ENCODE assay signal across 12 cellular contexts in genomic region chr2:197576631-197577030, GRCh38.
DNase-seq lines count a peak whose midpoint lies in the region; TF ChIP-seq lines count a peak whose summit lies in the region.
"Had no signal": no experiment of that assay in that cellular context is flagged by ENCODE, and none has a peak within 500 bp of the region (broad histone marks: within the 10 kb centered on the region; RNA-seq: fewer than 3 reads in every experiment).

No MANE protein-coding gene starts in this region.

- H3K27ac ChIP-seq in dorsolateral prefrontal cortex: peak overlapping the region in 51 of 59 donors; percentile 5 to 84 (median 62)
- H3K27ac ChIP-seq: colonic mucosa, parathyroid adenoma had no signal

- DNase-seq in LNCaP clone FGC (ENCODE audit: low read depth) (peak; percentile 33), dorsolateral prefrontal cortex (no peak), kidney glomerular epithelial cell (lab: John Stamatoyannopoulos, UW) (peak; percentile 16), COR-L47 (lab: John Stamatoyannopoulos, UW) (no peak), SHP77 (lab: John Stamatoyannopoulos, UW) (no peak), HPDE6-E6E7 (ENCODE audit: extremely low spot score) (no peak), cerebellum (ENCODE audit: low spot score) (no peak)
- DNase-seq: colonic mucosa, Kasumi-1, NCI-H2107 had no signal

- intact Hi-C loops in dorsolateral prefrontal cortex (cut with DNase I): no loop called here

- TF ChIP-seq CTCF in LNCaP clone FGC (IDR thresholded peaks at IDR 0.05; ENCODE audit: control insufficient read depth, extremely low read depth, insufficient read depth) (no peak), dorsolateral prefrontal cortex (IDR thresholded peaks at IDR 0.05 in 54 of 56, conservative IDR thresholded peaks at IDR 0.05 in 2 of 56; ENCODE audit: low read depth in 1 of 56, partially characterized antibody in 56 of 56) (no peak)

- H3K4me3 ChIP-seq in LNCaP clone FGC (ENCODE audit: low read depth, low read length): no peak overlapping the region
- H3K4me3 ChIP-seq in dorsolateral prefrontal cortex: no peak overlapping the region
- H3K4me3 ChIP-seq: colonic mucosa, lung had no signal

- no peaks in the 10 kb centered on the region for H3K27me3 ChIP-seq in dorsolateral prefrontal cortex
- H3K27me3 ChIP-seq: colonic mucosa had no signal

Comparison
In these comparisons a context has a peak if more than half of its experiments do, and no peak if none do; other contexts are left out.
1. DNase-seq: peak in LNCaP clone FGC (single experiment) and kidney glomerular epithelial cell (single experiment); none in dorsolateral prefrontal cortex (0 of 10), COR-L47 (single experiment), SHP77 (0 of 2), HPDE6-E6E7 (single experiment) and cerebellum (single experiment).